In the genomic region with DNA sequence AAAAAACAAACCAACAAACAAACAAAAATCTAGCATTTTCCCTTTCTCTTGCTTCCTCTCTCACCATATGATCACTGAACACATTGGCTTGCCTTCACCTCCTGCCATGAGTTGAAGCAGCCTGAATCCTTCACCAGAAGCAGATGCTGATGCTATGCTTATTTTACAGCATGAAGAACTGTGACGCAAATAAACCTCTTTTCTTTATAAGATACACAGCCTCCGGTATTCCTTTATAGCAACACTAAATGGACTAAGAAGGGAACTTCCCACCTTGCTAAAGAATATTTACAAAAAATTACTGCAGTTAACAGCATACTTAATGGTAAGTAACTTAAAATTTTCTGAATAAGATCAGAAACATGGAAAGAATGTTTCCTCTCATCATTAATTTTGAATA, we compare ENCODE assay signal across 27 cellular contexts.
"Had no signal": no experiment of that assay in that cellular context is flagged by ENCODE, and none has a peak within 500 bp of the region (broad histone marks: within the 10 kb centered on the region; RNA-seq: fewer than 3 reads in every experiment).

No MANE protein-coding gene starts in this region.

- FAIRE-seq: urothelium cell line had no signal

- H3K4me1 ChIP-seq: suprapubic skin, testis, thyroid gland, tibial artery, tibial nerve, transverse colon, upper lobe of left lung, upper lobe of right lung, uterus, vagina had no signal

- H3K27ac ChIP-seq: stomach, suprapubic skin, testis, thoracic aorta, thyroid gland, tibial artery, tibial nerve, transverse colon, upper lobe of left lung, upper lobe of right lung, uterus, vagina had no signal

- DNase-seq: stimulated activated CD4-positive, alpha-beta T cell treated with anti-CD3 and anti-CD28 coated beads, Interleukin-2, amount 100 ng/mL, for 48 hours; stimulated activated CD4-positive, alpha-beta T cell treated with anti-CD3 and anti-CD28 coated beads, Interleukin-4, amount 100 ng/mL, for 1 hour; stimulated activated CD4-positive, alpha-beta T cell treated with anti-CD3 and anti-CD28 coated beads, Interleukin-4, amount 100 ng/mL, for 24 hours; stimulated activated CD4-positive, alpha-beta T cell treated with anti-CD3 and anti-CD28 coated beads, Interleukin-4, amount 100 ng/mL, for 4 hours; stimulated activated CD8-positive, alpha-beta memory T cell treated with anti-CD3 and anti-CD28 coated beads, Interleukin-4, amount 100 ng/mL, for 48 hours; stimulated activated naive B cell treated with anti-CD40 and anti-IgM and Interleukin-4, amounts not matched to agents 10 μg/mL and 1 μg/mL and 100 μg/mL, for 72 hours; stimulated activated naive CD4-positive, alpha-beta T cell; stimulated activated naive CD4-positive, alpha-beta T cell treated with Interleukin-2 at 50 U/mL for 16 hours; stimulated activated naive CD8-positive, alpha-beta T cell treated with anti-CD3 and anti-CD28 coated beads, Interleukin-15, amount 100 ng/mL, for 72 hours; stimulated activated naive CD8-positive, alpha-beta T cell treated with anti-CD3 and anti-CD28 coated beads, Interleukin-15, Interleukin-2, amounts not matched to agents 100 U/mL and 50 U/mL, for 24 hours; stomach; substantia nigra; testis; thyroid gland; tibial artery; transverse colon; trophoblast cell; upper lobe of left lung; upper lobe of right lung; uterus had no signal

- H3K9me3 ChIP-seq: stomach, suprapubic skin, testis, thoracic aorta, thyroid gland, tibial artery, tibial nerve, transverse colon, upper lobe of left lung, upper lobe of right lung, uterus, vagina had no signal

- H3K4me3 ChIP-seq: stomach, suprapubic skin, testis, thoracic aorta, thyroid gland, tibial artery, tibial nerve, transverse colon, upper lobe of left lung, upper lobe of right lung, uterus, vagina had no signal

- H3K36me3 ChIP-seq: stomach, suprapubic skin, thoracic aorta, thyroid gland, tibial artery, tibial nerve, transverse colon, upper lobe of left lung, upper lobe of right lung, uterus, vagina had no signal

- ATAC-seq: stimulated activated effector memory CD8-positive, alpha-beta T cell treated with anti-CD3 and anti-CD28 coated beads, Interleukin-12 subunit alpha, Interleukin-12 subunit beta, amount 100 ng/mL, for 72 hours; stimulated activated memory B cell treated with anti-CD40 and anti-IgM and Interleukin-4, amounts not matched to agents 10 μg/mL and 1 μg/mL and 100 μg/mL, for 72 hours; stimulated activated naive B cell treated with anti-CD40 and anti-IgM and Interleukin-4, amounts not matched to agents 10 μg/mL and 1 μg/mL and 100 μg/mL, for 72 hours; stimulated activated naive CD8-positive, alpha-beta T cell treated with anti-CD3 and anti-CD28 coated beads, Interleukin-15, amount 100 ng/mL, for 72 hours; stimulated activated naive CD8-positive, alpha-beta T cell treated with anti-CD3 and anti-CD28 coated beads, Interleukin-15, Interleukin-2, amounts not matched to agents 100 U/mL and 50 U/mL, for 24 hours; upper lobe of right lung had no signal

- H3K27me3 ChIP-seq: stomach, suprapubic skin, testis, thyroid gland, tibial artery, tibial nerve, transverse colon, upper lobe of left lung, upper lobe of right lung, uterus, vagina had no signal
